Comparison of ENCODE assay signal across 8 cellular contexts in the genomic region with DNA sequence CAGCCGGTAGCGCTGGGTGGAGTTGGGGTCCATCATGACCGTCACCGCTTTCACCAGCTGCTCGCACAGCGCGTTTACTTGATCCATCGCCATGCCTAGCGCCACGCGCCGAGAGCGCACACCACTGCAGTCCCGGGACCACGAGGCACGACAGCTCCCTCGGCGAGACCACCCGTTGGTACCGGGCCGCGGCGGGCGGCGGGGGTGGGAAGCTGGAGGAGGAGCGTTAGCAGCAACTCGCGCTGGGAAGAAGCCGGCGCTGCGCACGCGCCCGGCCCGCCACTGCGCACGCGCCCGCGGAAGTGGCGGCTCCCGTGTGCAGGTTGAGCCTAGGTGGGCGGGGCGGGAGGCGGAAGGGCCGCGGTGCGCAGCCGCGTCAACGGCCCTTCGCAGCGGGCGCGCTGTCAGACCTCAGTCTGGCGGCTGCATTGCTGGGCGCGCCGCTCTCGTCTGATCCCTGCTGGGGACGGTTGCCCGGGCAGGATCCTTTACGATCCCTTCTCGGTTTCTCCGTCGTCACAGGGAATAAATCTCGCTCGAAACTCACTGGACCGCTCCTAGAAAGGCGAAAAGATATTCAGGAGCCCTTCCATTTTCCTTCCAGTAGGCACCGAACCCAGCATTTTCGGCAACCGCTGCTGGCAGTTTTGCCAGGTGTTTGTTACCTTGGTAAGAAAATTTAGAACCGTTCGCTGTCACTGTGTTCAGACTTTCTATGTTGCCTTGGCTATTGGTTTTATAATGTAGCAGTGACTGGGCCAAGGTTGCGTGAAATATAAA. TPM values are rescaled to one million over a fixed set of nuclear protein-coding genes. Genes with fewer than 3 reads are reported as not detected.
DNase-seq lines count a peak whose midpoint lies in the region; ATAC-seq and TF ChIP-seq lines count a peak whose summit lies in the region.

A gene (plus strand): TSS at position 414 of the 780 bp plus-strand sequence. CDS start 6,135 bp downstream, outside the sequence.
A gene (minus strand): TSS at position 267 of the 780 bp plus-strand sequence. CDS start 174 bp downstream, at position 93.

- peak within 1 kb of the TSS; percentile 89 for H3K27ac Mint-ChIP-seq in activated T-helper 17 cell treated with anti-CD3 and anti-CD28 coated beads, Interleukin-2, amount 50 U/mL, for 72 hours
- H3K27ac Mint-ChIP-seq in naive thymus-derived CD8-positive, alpha-beta T cell: peak within 1 kb of the TSS; percentile 81 to 98 (median 93)
- H3K27ac Mint-ChIP-seq in stimulated activated naive B cell treated with anti-CD40 and anti-IgM and Interleukin-4, amounts not matched to agents 10 μg/mL and 1 μg/mL and 100 μg/mL, for 72 hours: peak within 1 kb of the TSS; percentile 88

- H3K27me3 Mint-ChIP-seq in activated T-helper 17 cell treated with anti-CD3 and anti-CD28 coated beads, Interleukin-2, amount 50 U/mL, for 72 hours: no peaks in the 10 kb centered on the region
- no peaks in the 10 kb centered on the region for H3K27me3 Mint-ChIP-seq in naive thymus-derived CD8-positive, alpha-beta T cell
- no peaks in the 10 kb centered on the region for H3K27me3 Mint-ChIP-seq in stimulated activated naive B cell treated with anti-CD40 and anti-IgM and Interleukin-4, amounts not matched to agents 10 μg/mL and 1 μg/mL and 100 μg/mL, for 72 hours

- H3K27ac ChIP-seq in RWPE1: peak within 1 kb of the TSS; percentile 94

- H3K36me3 Mint-ChIP-seq in activated T-helper 17 cell treated with anti-CD3 and anti-CD28 coated beads, Interleukin-2, amount 50 U/mL, for 72 hours (ENCODE audit: low read depth): peaks cover 70% of the 10 kb centered on the region
- peaks cover 0 to 25% (median 4%) of the 10 kb centered on the region in 3 donors for H3K36me3 Mint-ChIP-seq in naive thymus-derived CD8-positive, alpha-beta T cell
- H3K36me3 Mint-ChIP-seq in stimulated activated naive B cell treated with anti-CD40 and anti-IgM and Interleukin-4, amounts not matched to agents 10 μg/mL and 1 μg/mL and 100 μg/mL, for 72 hours: peaks cover 22 to 28% of the 10 kb centered on the region in 2 donors

- DNase-seq in EH (ENCODE audit: low read depth) (peak; percentile 94), H4 (ENCODE audit: low spot score) (peak; percentile 94), LoVo (ENCODE audit: low spot score) (peak; percentile 97), RWPE1 (ENCODE audit: low spot score) (peak; percentile 96), fibroblast of mammary gland (ENCODE audit: low read depth) (peak; percentile 86)
- peak; percentile 80 to 93 (median 90) for DNase-seq in naive thymus-derived CD8-positive, alpha-beta T cell
- DNase-seq in stimulated activated naive B cell treated with anti-CD40 and anti-IgM and Interleukin-4, amounts not matched to agents 10 μg/mL and 1 μg/mL and 100 μg/mL, for 72 hours: peak; percentile 86

- peak; percentile 93 for ATAC-seq in activated T-helper 17 cell treated with anti-CD3 and anti-CD28 coated beads, Interleukin-2, amount 50 U/mL, for 72 hours (replicated peaks)
- peak; percentile 92 to 94 for ATAC-seq in naive thymus-derived CD8-positive, alpha-beta T cell
- peak; percentile 96 for ATAC-seq in stimulated activated naive B cell treated with anti-CD40 and anti-IgM and Interleukin-4, amounts not matched to agents 10 μg/mL and 1 μg/mL and 100 μg/mL, for 72 hours (replicated peaks)

- TF ChIP-seq CTCF in RWPE1 (conservative IDR thresholded peaks at IDR 0.05; ENCODE audit: low read depth) (peak; percentile 31), fibroblast of mammary gland (conservative IDR thresholded peaks at IDR 0.05; ENCODE audit: control insufficient read depth, insufficient read depth, low read depth, low read length) (peak; percentile 14)

- CTCF ChIA-PET in RWPE1 (lab: Yijun Ruan, JAX): interaction anchor here (0.6 to 0.7 kb wide), 2 partner anchors 17 to 26 kb away, joined by 3 to 5 read pairs; no protein-coding TSS in a partner anchor

- POLR2A ChIA-PET in RWPE1 (lab: Yijun Ruan, JAX; ENCODE audit: low non-redundant PET): no interaction called here
- POLR2A ChIA-PET in naive thymus-derived CD8-positive, alpha-beta T cell (lab: Charles Lee): interaction anchor here (0.6 to 2.1 kb wide), 7 partner anchors 8 to 139 kb away, joined by 3 to 9 read pairs (median 5); a partner anchor contains a TSS

- H3K9me3 Mint-ChIP-seq in activated T-helper 17 cell treated with anti-CD3 and anti-CD28 coated beads, Interleukin-2, amount 50 U/mL, for 72 hours: no peaks in the 10 kb centered on the region
- no peaks in the 10 kb centered on the region for H3K9me3 Mint-ChIP-seq in naive thymus-derived CD8-positive, alpha-beta T cell
- no peaks in the 10 kb centered on the region for H3K9me3 Mint-ChIP-seq in stimulated activated naive B cell treated with anti-CD40 and anti-IgM and Interleukin-4, amounts not matched to agents 10 μg/mL and 1 μg/mL and 100 μg/mL, for 72 hours

- H3K4me3 Mint-ChIP-seq in activated T-helper 17 cell treated with anti-CD3 and anti-CD28 coated beads, Interleukin-2, amount 50 U/mL, for 72 hours: peak within 1 kb of the TSS; percentile 95
- peak within 1 kb of the TSS; percentile 90 to 99 (median 97) for H3K4me3 Mint-ChIP-seq in naive thymus-derived CD8-positive, alpha-beta T cell
- H3K4me3 Mint-ChIP-seq in stimulated activated naive B cell treated with anti-CD40 and anti-IgM and Interleukin-4, amounts not matched to agents 10 μg/mL and 1 μg/mL and 100 μg/mL, for 72 hours: peak within 1 kb of the TSS; percentile 95 to 99

- peaks cover 29% of the 10 kb centered on the region for H3K4me1 Mint-ChIP-seq in activated T-helper 17 cell treated with anti-CD3 and anti-CD28 coated beads, Interleukin-2, amount 50 U/mL, for 72 hours
- H3K4me1 Mint-ChIP-seq in naive thymus-derived CD8-positive, alpha-beta T cell: peaks cover 23 to 52% (median 45%) of the 10 kb centered on the region in 4 donors
- peaks cover 16 to 37% of the 10 kb centered on the region in 2 donors for H3K4me1 Mint-ChIP-seq in stimulated activated naive B cell treated with anti-CD40 and anti-IgM and Interleukin-4, amounts not matched to agents 10 μg/mL and 1 μg/mL and 100 μg/mL, for 72 hours

- H3K4me3 ChIP-seq in fibroblast of mammary gland (ENCODE audit: control insufficient read depth, low read depth, low read length): peak within 1 kb of the TSS; percentile 98

RNA-seq across cellular contexts. Expression of the first gene that starts in this region (rescaled TPM):
- total RNA-seq in H4 (2014; rRNA removed; shearing (Covaris generic)): 10.3 and 15.9 TPM in 2 replicates
- total RNA-seq in activated T-helper 17 cell treated with anti-CD3 and anti-CD28 coated beads, Interleukin-2, amount 50 U/mL, for 72 hours: 10 to 100 TPM; 55.5 to 67.8 TPM
- total RNA-seq in naive thymus-derived CD8-positive, alpha-beta T cell: 10 to 100 TPM; 22.9 to 26.5 TPM
- polyA plus RNA-seq in naive thymus-derived CD8-positive, alpha-beta T cell: 10 to 100 TPM in 2 of 3 donors, 1 to 10 TPM in 1; 5.9 to 18.9 (median 11.6) TPM

RNA-seq across cellular contexts. Expression of the second gene that starts in this region (rescaled TPM):
- total RNA-seq in H4 (2014; rRNA removed; shearing (Covaris generic)): 35.3 and 36.1 TPM in 2 replicates
- 100 to 1,000 TPM in 1 of 2 donors, 10 to 100 TPM in 1; 67.3 to 109 TPM for total RNA-seq in activated T-helper 17 cell treated with anti-CD3 and anti-CD28 coated beads, Interleukin-2, amount 50 U/mL, for 72 hours
- total RNA-seq in naive thymus-derived CD8-positive, alpha-beta T cell: 10 to 100 TPM; 43.4 to 51.6 TPM
- polyA plus RNA-seq in naive thymus-derived CD8-positive, alpha-beta T cell: 1 to 10 TPM; 5.1 to 8.7 (median 7.5) TPM

Comparison
In these comparisons a context has a peak if more than half of its experiments do, and no peak if none do; other contexts are left out.
1. Peak in every context shown above with its lines: DNase-seq, ATAC-seq, H3K4me3 ChIP-seq and H3K27ac ChIP-seq.